23 cellular contexts compared by ENCODE assay signal in the genomic region with DNA sequence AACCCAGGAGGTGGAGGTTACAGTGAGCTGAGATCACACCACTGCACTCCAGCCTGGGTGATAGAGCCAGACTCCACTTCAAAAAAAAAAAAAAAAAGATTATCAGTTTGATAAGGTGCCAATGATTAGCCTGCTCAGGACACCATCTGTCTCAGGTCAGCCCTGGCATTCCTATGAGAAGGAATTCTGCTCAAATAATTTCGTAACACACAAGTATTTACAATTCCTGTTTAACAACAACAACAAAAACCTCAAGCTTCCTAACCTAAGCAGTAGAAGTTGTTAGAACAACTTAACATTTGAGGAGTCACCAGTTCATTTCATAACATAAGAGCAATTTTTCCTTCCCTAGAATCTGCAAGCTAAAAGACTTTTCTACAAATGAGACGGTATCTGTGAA.
DNase-seq lines count a peak whose midpoint lies in the region; ATAC-seq and TF ChIP-seq lines count a peak whose summit lies in the region.
"Had no signal": no experiment of that assay in that cellular context is flagged by ENCODE, and none has a peak within 500 bp of the region (broad histone marks: within the 10 kb centered on the region; RNA-seq: fewer than 3 reads in every experiment).

No MANE protein-coding gene starts in this region.

- no peaks in the 10 kb centered on the region; the same call in 1 of the 2 replicates for H3K79me2 ChIP-seq in OCI-LY7 (ENCODE audit: insufficient read depth, low read depth, low read length)

- DNase-seq in cardiac muscle cell (ENCODE audit: low read depth in 1 of 2, low spot score in 1 of 2), result no peak
- no peak for DNase-seq in heart right ventricle
- DNase-seq in OCI-LY7 (ENCODE audit: low spot score), result no peak
- DNase-seq in fibroblast of villous mesenchyme (ENCODE audit: low read depth), result peak; percentile 78
- no peak for DNase-seq in Peyer's patch
- no peak for DNase-seq in ovary
- DNase-seq: AML-193; CD4-positive, alpha-beta T cell; COR-L47; DMS79 treated with DMSO at 0.1 percent for 48 hours; GOT3; KBM-7; MG63; NCI-H2029; NCI-H446; NCI-H524 treated with DMSO at 0.1 percent for 48 hours; NCI-H774; SHP77 treated with DMSO at 0.1 percent for 48 hours; SW 1271 had no signal

- BruUV-seq in OCI-LY7 (replicated peaks; lab: Mats Ljungman, UMichigan), result TSS peak; percentile 30

- H4K20me1 ChIP-seq in OCI-LY7 (ENCODE audit: insufficient read depth, low read length), result no peaks in the 10 kb centered on the region
- H4K20me1 ChIP-seq: BLaER1 treated with 17β-estradiol and CSF1 and Interleukin-3, amounts not matched to agents 10 nM and 100 nM had no signal

- intact Hi-C loops in heart right ventricle (cut with DNase I) (loop anchor here in 1 of 10 donors (10.0 kb wide), 1 partner anchor 91 kb away; no protein-coding TSS in a partner anchor), OCI-LY7 (cut with micrococcal nuclease; ENCODE audit: unreplicated experiment) (no loop called here), ovary (cut with DNase I) (no loop called here)

- WGBS in heart right ventricle, 2 donors, result 49 to 73% methylated on average over 2 of the region's 2 CpGs
- WGBS in ovary, 3 donors, result 55 to 86% (median 64%) methylated on average over 2 of the region's 2 CpGs

- H3K27me3 ChIP-seq in cardiac muscle cell (no peaks in the 10 kb centered on the region), heart right ventricle (no peaks in the 10 kb centered on the region), Peyer's patch (no peaks in the 10 kb centered on the region), ovary (no peaks in the 10 kb centered on the region)
- H3K27me3 ChIP-seq: BLaER1 treated with 17β-estradiol and CSF1 and Interleukin-3, amounts not matched to agents 10 nM and 100 nM; MG63 had no signal

- POLR2A ChIA-PET in OCI-LY7 (lab: Charles Lee), result interaction anchor here (0.7 to 2.0 kb wide), 5 partner anchors 13 to 974 kb away, joined by 3 to 12 read pairs (median 3); no protein-coding TSS in a partner anchor

- H3K4me2 ChIP-seq in OCI-LY7 (ENCODE audit: low read length), result no peak overlapping the region

- H3K4me3 ChIP-seq in cardiac muscle cell (no peak overlapping the region), heart right ventricle (no peak overlapping the region), OCI-LY7 (ENCODE audit: low read depth, low read length, poor library complexity, severe bottlenecking) (no peak overlapping the region), fibroblast of villous mesenchyme (ENCODE audit: low read depth, low read length) (no peak overlapping the region), Peyer's patch (no peak overlapping the region), ovary (no peak overlapping the region)
- H3K4me3 ChIP-seq: BLaER1 treated with 17β-estradiol and CSF1 and Interleukin-3, amounts not matched to agents 10 nM and 100 nM; HAP-1; MG63 had no signal

- H3K36me3 ChIP-seq in cardiac muscle cell (peaks cover 11% of the 10 kb centered on the region), heart right ventricle (peaks cover 0 to 15% (median 3%) of the 10 kb centered on the region in 9 donors), OCI-LY7 (ENCODE audit: insufficient read depth, low read length) (peaks cover 34% of the 10 kb centered on the region), Peyer's patch (no peaks in the 10 kb centered on the region), ovary (no peaks in the 10 kb centered on the region)
- H3K36me3 ChIP-seq: HAP-1 had no signal

- H3K27ac ChIP-seq in cardiac muscle cell, result peak overlapping the region; percentile 81
- no peak overlapping the region for H3K27ac ChIP-seq in heart right ventricle
- no peak overlapping the region for H3K27ac ChIP-seq in OCI-LY7 (ENCODE audit: low read depth, low read length, poor library complexity, severe bottlenecking)
- no peak overlapping the region for H3K27ac ChIP-seq in Peyer's patch
- H3K27ac ChIP-seq in ovary, result no peak overlapping the region
- H3K27ac ChIP-seq: BLaER1 treated with 17β-estradiol and CSF1 and Interleukin-3, amounts not matched to agents 10 nM and 100 nM had no signal

- CTCF ChIA-PET in OCI-LY7 (lab: Charles Lee; ENCODE audit: unreplicated experiment), result no interaction called here

- ATAC-seq in heart right ventricle (no peak), esophagus mucosa (no peak)
- ATAC-seq: Panc1 had no signal

- H3K9me3 ChIP-seq in cardiac muscle cell (ENCODE audit: low read depth), result no peaks in the 10 kb centered on the region
- peaks cover 0 to 10% (median 0%) of the 10 kb centered on the region in 11 donors for H3K9me3 ChIP-seq in heart right ventricle
- H3K9me3 ChIP-seq in OCI-LY7 (ENCODE audit: low read length), result peaks cover 9% of the 10 kb centered on the region; the same call in 1 of the 2 replicates
- H3K9me3 ChIP-seq in Peyer's patch, result no peaks in the 10 kb centered on the region
- no peaks in the 10 kb centered on the region for H3K9me3 ChIP-seq in ovary
- H3K9me3 ChIP-seq: HAP-1 had no signal

- no peaks in the 10 kb centered on the region for H3K9me2 ChIP-seq in OCI-LY7 (ENCODE audit: insufficient read depth, low read length)

- TF ChIP-seq POLR2A in Peyer's patch (IDR thresholded peaks at IDR 0.05) (no peak), ovary (IDR thresholded peaks at IDR 0.05) (no peak)

- TF ChIP-seq CTCF in cardiac muscle cell (IDR thresholded peaks at IDR 0.05; ENCODE audit: low read depth, low read length), result no peak
- TF ChIP-seq CTCF in heart right ventricle (IDR thresholded peaks at IDR 0.05), result no peak
- no peak for TF ChIP-seq CTCF in OCI-LY7 (conservative IDR thresholded peaks at IDR 0.05; ENCODE audit: low read length)
- no peak for TF ChIP-seq CTCF in fibroblast of villous mesenchyme (IDR thresholded peaks at IDR 0.05; ENCODE audit: insufficient read depth, low read depth, low read length)
- TF ChIP-seq CTCF in Peyer's patch (IDR thresholded peaks at IDR 0.05), result no peak
- no peak for TF ChIP-seq CTCF in ovary (IDR thresholded peaks at IDR 0.05)

- no peak overlapping the region for H2AFZ ChIP-seq in OCI-LY7 (ENCODE audit: low read length)

- TF ChIP-seq EP300 in ovary (IDR thresholded peaks at IDR 0.05), result no peak

- H3K4me1 ChIP-seq in cardiac muscle cell (ENCODE audit: low read depth) (peaks cover 24% of the 10 kb centered on the region), heart right ventricle (peaks cover 0 to 26% (median 12%) of the 10 kb centered on the region in 9 donors), OCI-LY7 (ENCODE audit: insufficient read depth, low read length, poor library complexity, severe bottlenecking) (no peaks in the 10 kb centered on the region), Peyer's patch (no peaks in the 10 kb centered on the region), ovary (ENCODE audit: insufficient read depth) (peaks cover 3% of the 10 kb centered on the region)
- H3K4me1 ChIP-seq: HAP-1 had no signal
